Comparison of ENCODE assay signal across 17 cellular contexts in genomic region chr15:76936671-76937070, GRCh38. TPM values are rescaled to one million over a fixed set of nuclear protein-coding genes. Genes with fewer than 3 reads are reported as not detected.
"Had no signal": no experiment of that assay in that cellular context is flagged by ENCODE, and none has a peak within 500 bp of the region (broad histone marks: within the 10 kb centered on the region; RNA-seq: fewer than 3 reads in every experiment).

No MANE protein-coding gene starts in this region.

- DNase-seq: activated CD4-positive, CD25-positive, alpha-beta regulatory T cell treated with anti-CD3 and anti-CD28 coated beads, Interleukin-2, amount 50 U/mL, for 72 hours; activated naive CD4-positive, alpha-beta T cell treated with Interleukin-2 at 50 U/mL for 16 hours; activated T-cell treated with anti-CD3 and anti-CD28 coated beads for 4 hours; aorta; dorsolateral prefrontal cortex; foreskin melanocyte; left colon; naive thymus-derived CD4-positive, alpha-beta T cell; nucleus accumbens; right lobe of liver; stimulated activated naive CD8-positive, alpha-beta T cell treated with anti-CD3 and anti-CD28 coated beads, Interleukin-15, amount 100 ng/mL, for 72 hours; upper lobe of left lung had no signal

- H3K27me3 ChIP-seq: dorsolateral prefrontal cortex, esophagus muscularis mucosa, right lobe of liver, upper lobe of left lung had no signal

- H3K9me3 Mint-ChIP-seq: activated T-helper 17 cell treated with anti-CD3 and anti-CD28 coated beads, Interleukin-2, amount 50 U/mL, for 72 hours; naive thymus-derived CD4-positive, alpha-beta T cell; stimulated activated naive CD8-positive, alpha-beta T cell treated with anti-CD3 and anti-CD28 coated beads, Interleukin-15, amount 100 ng/mL, for 72 hours had no signal

- H3K4me1 ChIP-seq: prostate gland had no signal

- H3K4me3 ChIP-seq: dorsolateral prefrontal cortex, esophagus muscularis mucosa, prostate gland, right lobe of liver, SK-N-MC, upper lobe of left lung had no signal

- ATAC-seq: activated T-helper 17 cell treated with anti-CD3 and anti-CD28 coated beads, Interleukin-2, amount 50 U/mL, for 72 hours; left colon; naive thymus-derived CD4-positive, alpha-beta T cell; stimulated activated naive CD8-positive, alpha-beta T cell treated with anti-CD3 and anti-CD28 coated beads, Interleukin-15, amount 100 ng/mL, for 72 hours had no signal

- H3K36me3 ChIP-seq: prostate gland had no signal

- H3K27me3 Mint-ChIP-seq: activated T-helper 17 cell treated with anti-CD3 and anti-CD28 coated beads, Interleukin-2, amount 50 U/mL, for 72 hours; naive thymus-derived CD4-positive, alpha-beta T cell; stimulated activated naive CD8-positive, alpha-beta T cell treated with anti-CD3 and anti-CD28 coated beads, Interleukin-15, amount 100 ng/mL, for 72 hours had no signal

- H3K27ac ChIP-seq: esophagus muscularis mucosa, prostate gland, right lobe of liver, SK-N-MC, upper lobe of left lung had no signal

- H3K4me3 Mint-ChIP-seq: activated T-helper 17 cell treated with anti-CD3 and anti-CD28 coated beads, Interleukin-2, amount 50 U/mL, for 72 hours; naive thymus-derived CD4-positive, alpha-beta T cell had no signal

- H3K27ac Mint-ChIP-seq: activated T-helper 17 cell treated with anti-CD3 and anti-CD28 coated beads, Interleukin-2, amount 50 U/mL, for 72 hours; naive thymus-derived CD4-positive, alpha-beta T cell had no signal

- H3K9me3 ChIP-seq: esophagus muscularis mucosa, prostate gland, right lobe of liver, upper lobe of left lung had no signal

RNA-seq across cellular contexts. Expression of gene PSTPIP1, which starts 58.3 kb away (rescaled TPM):
- total RNA-seq: temporal lobe had no signal
